In the genomic region with DNA sequence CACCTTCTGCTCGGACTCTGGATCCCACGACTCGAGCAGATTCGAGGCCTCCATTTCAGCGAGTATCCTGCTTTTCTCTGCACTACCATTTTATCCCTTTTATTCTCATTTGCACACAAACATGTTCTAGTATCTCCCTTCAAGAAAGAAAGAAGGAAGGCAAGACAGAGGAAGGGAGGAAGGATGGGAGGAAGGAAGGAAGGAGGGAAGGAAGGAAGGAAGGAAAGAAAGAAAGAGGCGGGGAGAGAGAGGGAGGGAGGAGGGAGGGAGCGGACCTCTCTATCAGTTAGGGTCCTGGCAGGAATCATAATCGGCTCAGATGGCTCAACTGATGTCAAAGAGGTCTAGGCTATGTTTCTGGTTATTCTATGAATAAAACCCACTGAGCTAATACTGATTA, we compare ENCODE assay signal across 19 cellular contexts. TPM values are rescaled to one million over a fixed set of nuclear protein-coding genes. Genes with fewer than 3 reads are reported as not detected.
A peak's percentile ranks its signal among the peaks of the same experiment; 100 is the strongest.
DNase-seq lines count a peak whose midpoint lies in the region; FAIRE-seq and TF ChIP-seq lines count a peak whose summit lies in the region.
"Had no signal": no experiment of that assay in that cellular context is flagged by ENCODE, and none has a peak within 500 bp of the region (broad histone marks: within the 10 kb centered on the region; RNA-seq: fewer than 3 reads in every experiment).

No MANE protein-coding gene starts in this region.

- no peaks in the 10 kb centered on the region for H3K36me3 ChIP-seq in PC-9 (ENCODE audit: low read depth)
- H3K36me3 ChIP-seq in skeletal muscle satellite cell (ENCODE audit: insufficient read depth, low read length), result no peaks in the 10 kb centered on the region

- H4K20me1 ChIP-seq in PC-9 (ENCODE audit: insufficient read depth), result no peaks in the 10 kb centered on the region

- no peaks in the 10 kb centered on the region for H3K9me3 Mint-ChIP-seq in chondrocyte (ENCODE audit: low read depth)
- H3K9me3 Mint-ChIP-seq: CD4-positive, alpha-beta T cell; H9 had no signal

- H3F3A ChIP-seq in PC-9 (ENCODE audit: insufficient read depth, low read depth), result peaks cover 17% of the 10 kb centered on the region

- no peak overlapping the region for H2AFZ ChIP-seq in PC-9

- no peak overlapping the region for H3K9ac ChIP-seq in skeletal muscle satellite cell (ENCODE audit: low read depth, low read length)

- H3K79me2 ChIP-seq in PC-9 (ENCODE audit: low read depth), result no peaks in the 10 kb centered on the region

- BruUV-seq in PC-9 (replicated peaks; lab: Mats Ljungman, UMichigan), result no TSS peak

- POLR2A ChIA-PET in AG04450 (lab: Yijun Ruan, JAX), result interaction anchor here (1.1 to 2.2 kb wide), 4 partner anchors 10 to 94 kb away, joined by 4 to 13 read pairs (median 8); a partner anchor contains a TSS
- POLR2A ChIA-PET in PC-9 (lab: Charles Lee; ENCODE audit: unreplicated experiment), result interaction anchor here (0.6 kb wide), 1 partner anchor 10 kb away, joined by 3 read pairs; no protein-coding TSS in a partner anchor

- no peak for DNase-seq in AG04450 (ENCODE audit: low read depth, low spot score)
- DNase-seq in PC-9, result no peak
- no peak for DNase-seq in chondrocyte (ENCODE audit: low spot score)
- no peak for DNase-seq in activated CD4-positive, alpha-beta T cell treated with anti-CD3 and anti-CD28 coated beads for 4 hours
- no peak for DNase-seq in NOMO-1 (lab: John Stamatoyannopoulos, UW; ENCODE audit: unreplicated experiment in 2 of 2)
- no peak for DNase-seq in frontal cortex (ENCODE audit: low spot score in 2 of 2)
- DNase-seq: 8988T; ACHN; C1 segment of cervical spinal cord; Calu3; CD4-positive, alpha-beta T cell; DMS 273 treated with DMSO at 0.1 percent for 48 hours; DMS79; GOT3; H9 had no signal

- H3K9me3 ChIP-seq in AG04450 (ENCODE audit: control insufficient read depth, insufficient read depth, low read length) (no peaks in the 10 kb centered on the region), PC-9 (ENCODE audit: insufficient read depth, low read depth) (no peaks in the 10 kb centered on the region), skeletal muscle satellite cell (replicated peaks; ENCODE audit: low read length) (no peaks in the 10 kb centered on the region)

- H3K4me1 Mint-ChIP-seq in chondrocyte (ENCODE audit: low read depth), result peaks cover 42% of the 10 kb centered on the region
- H3K4me1 Mint-ChIP-seq: B cell, H9 had no signal

- H3K27ac ChIP-seq in AG04450 (ENCODE audit: low read depth, low read length) (peak overlapping the region; percentile 25), PC-9 (no peak overlapping the region)

- no peaks in the 10 kb centered on the region for H3K9me2 ChIP-seq in PC-9 (ENCODE audit: insufficient read depth)

- H3K36me3 Mint-ChIP-seq in chondrocyte (ENCODE audit: low read depth), result no peaks in the 10 kb centered on the region

- TF ChIP-seq CTCF in AG04450 (IDR thresholded peaks at IDR 0.05; ENCODE audit: low read depth, low read length), result no peak
- TF ChIP-seq CTCF in PC-9 (conservative IDR thresholded peaks at IDR 0.05), result no peak
- no peak for TF ChIP-seq CTCF in chondrocyte (IDR thresholded peaks at IDR 0.05)

- H3K27me3 Mint-ChIP-seq in chondrocyte (ENCODE audit: low read depth), result no peaks in the 10 kb centered on the region
- H3K27me3 Mint-ChIP-seq: CD4-positive, alpha-beta T cell had no signal

- H3K4me2 ChIP-seq in PC-9 (peak overlapping the region; percentile 20), skeletal muscle satellite cell (ENCODE audit: low read length) (peak overlapping the region; percentile 24)

- H3K4me1 ChIP-seq in PC-9 (replicated peaks; ENCODE audit: insufficient read depth) (peaks cover 24% of the 10 kb centered on the region), skeletal muscle satellite cell (ENCODE audit: control insufficient read depth, insufficient read depth, low read length) (peaks cover 19% of the 10 kb centered on the region)

- H3K4me3 Mint-ChIP-seq in chondrocyte (ENCODE audit: unreplicated experiment), result no peak overlapping the region
- H3K4me3 Mint-ChIP-seq: B cell; CD4-positive, alpha-beta T cell; H9 had no signal

- peaks cover 2% of the 10 kb centered on the region for H3K27me3 ChIP-seq in AG04450 (ENCODE audit: control insufficient read depth, insufficient read depth, low read length)
- H3K27me3 ChIP-seq in PC-9 (ENCODE audit: insufficient read depth, low read depth), result no peaks in the 10 kb centered on the region
- peaks cover 48% of the 10 kb centered on the region for H3K27me3 ChIP-seq in skeletal muscle satellite cell (ENCODE audit: control insufficient read depth, insufficient read depth, low read length)

- no peak for FAIRE-seq in frontal cortex (lab: Jason Lieb, UNC)
- FAIRE-seq: GM12878, GM18507 had no signal

- CTCF ChIA-PET in AG04450 (lab: Charles Lee), result interaction anchor here (0.7 to 1.6 kb wide), 4 partner anchors 15 to 158 kb away, joined by 3 read pairs; no protein-coding TSS in a partner anchor
- CTCF ChIA-PET in PC-9 (lab: Charles Lee), result no interaction called here

- H3K27ac Mint-ChIP-seq in chondrocyte (ENCODE audit: unreplicated experiment), result peak overlapping the region; percentile 92
- H3K27ac Mint-ChIP-seq: B cell; CD4-positive, alpha-beta T cell had no signal

- H3K4me3 ChIP-seq in AG04450 (ENCODE audit: low read depth, low read length) (no peak overlapping the region), PC-9 (no peak overlapping the region), skeletal muscle satellite cell (ENCODE audit: low read length) (no peak overlapping the region)
- H3K4me3 ChIP-seq: GM12878 had no signal

- intact Hi-C loops in PC-9 (cut with micrococcal nuclease; ENCODE audit: unreplicated experiment), result no loop called here

RNA-seq across cellular contexts. Expression of a gene that starts 10.3 kb away (rescaled TPM):
- 28.2 and 34.9 TPM in 2 replicates for polyA plus RNA-seq in AG04450 (2011; rRNA removed)
- polyA minus RNA-seq in AG04450 (2011; rRNA and poly(A)+ RNA removed), result 56.0 and 69.7 TPM in 2 replicates
- 19.1 and 24.6 TPM in 2 replicates for total RNA-seq in PC-9 (2021)
- 52.9 to 60.6 TPM (median 59.3 TPM) in 3 replicates for total RNA-seq in chondrocyte
- 4.8 and 7.4 TPM in 2 replicates for total RNA-seq in skeletal muscle satellite cell (2012; rRNA removed)
- 12.6 TPM for total RNA-seq in frontal cortex
